Comparison of ENCODE assay signal across 1 cellular context in genomic region chr17:59858167-59858790, GRCh38.
TF ChIP-seq lines count a peak whose summit lies in the region.

No MANE protein-coding gene starts in this region.

TF ChIP-seq in IMR-90, 13 proteins besides CTCF, POLR2A, EP300 and RAD21:
- no peak for TF ChIP-seq MXI1 (IDR thresholded peaks at IDR 0.05; ENCODE audit: borderline replicate concordance, low read depth, low read length)
- no peak for TF ChIP-seq CHD1 (IDR thresholded peaks at IDR 0.05; ENCODE audit: low read depth, low read length)
- TF ChIP-seq FOS (IDR thresholded peaks at IDR 0.05; ENCODE audit: low read depth, low read length), result no peak
- TF ChIP-seq USF2 (IDR thresholded peaks at IDR 0.05; ENCODE audit: low read depth, low read length), result no peak
- no peak for TF ChIP-seq SMC3 (IDR thresholded peaks at IDR 0.05; ENCODE audit: low read depth, low read length)
- TF ChIP-seq MAZ (IDR thresholded peaks at IDR 0.05; ENCODE audit: borderline replicate concordance, low read depth, low read length), result no peak
- no peak for TF ChIP-seq RCOR1 (IDR thresholded peaks at IDR 0.05; ENCODE audit: insufficient replicate concordance, low read length)
- TF ChIP-seq NFE2L2 (IDR thresholded peaks at IDR 0.05; ENCODE audit: low read depth, low read length), result no peak
- TF ChIP-seq BHLHE40 (IDR thresholded peaks at IDR 0.05; ENCODE audit: low read depth, low read length), result no peak
- no peak for TF ChIP-seq ELK1 (IDR thresholded peaks at IDR 0.05; ENCODE audit: borderline replicate concordance, low read depth, low read length)
- TF ChIP-seq MAFK (IDR thresholded peaks at IDR 0.05; ENCODE audit: low read depth, low read length), result no peak
